ENCODE assay signal across 24 cellular contexts in the genomic region with DNA sequence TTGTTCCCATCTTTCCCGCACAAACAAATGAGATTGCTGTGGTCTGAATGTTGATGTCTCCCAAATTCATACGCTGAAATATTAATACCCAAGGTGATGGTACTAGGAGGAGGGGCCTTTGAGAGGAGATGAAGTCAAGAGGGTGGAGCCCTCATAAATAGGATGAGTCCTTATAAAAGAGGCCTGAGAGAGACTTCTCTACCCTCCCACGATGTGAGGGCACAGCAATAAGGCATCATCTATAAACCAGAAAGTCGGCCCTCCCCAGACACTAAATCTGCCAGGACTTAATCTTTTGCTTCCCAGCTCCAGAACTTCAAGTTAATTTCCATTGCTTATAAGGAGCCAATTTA.
"Had no signal": no experiment of that assay in that cellular context is flagged by ENCODE, and none has a peak within 500 bp of the region (broad histone marks: within the 10 kb centered on the region; RNA-seq: fewer than 3 reads in every experiment).

No MANE protein-coding gene starts in this region.

- H3K27ac ChIP-seq: ascending aorta, SJSA1 had no signal

- H3K4me1 Mint-ChIP-seq: activated CD4-positive, alpha-beta T cell treated with anti-CD3 and anti-CD28 coated beads, Interleukin-2, amount 10 ng/mL, durations not matched to agents 7 days and 5 days; activated naive CD8-positive, alpha-beta T cell treated with anti-CD3 and anti-CD28 coated beads, Interleukin-2, amount 50 U/mL, for 24 hours; central memory CD8-positive, alpha-beta T cell had no signal

- H3K9me3 ChIP-seq: ascending aorta, SJSA1 had no signal

- H3K9me3 Mint-ChIP-seq: activated CD4-positive, alpha-beta memory T cell treated with anti-CD3 and anti-CD28 coated beads for 36 hours; activated naive CD8-positive, alpha-beta T cell treated with anti-CD3 and anti-CD28 coated beads, Interleukin-2, amount 50 U/mL, for 24 hours; WTC11 had no signal

- H3K27me3 Mint-ChIP-seq: activated CD4-positive, alpha-beta memory T cell treated with anti-CD3 and anti-CD28 coated beads for 36 hours; activated CD4-positive, alpha-beta T cell treated with anti-CD3 and anti-CD28 coated beads, Interleukin-2, amount 10 ng/mL, durations not matched to agents 7 days and 5 days; activated naive CD8-positive, alpha-beta T cell treated with anti-CD3 and anti-CD28 coated beads, Interleukin-2, amount 50 U/mL, for 24 hours; brain; central memory CD8-positive, alpha-beta T cell had no signal

- H3K27ac Mint-ChIP-seq: activated CD4-positive, alpha-beta memory T cell treated with anti-CD3 and anti-CD28 coated beads for 36 hours; activated CD4-positive, alpha-beta T cell treated with anti-CD3 and anti-CD28 coated beads, Interleukin-2, amount 10 ng/mL, durations not matched to agents 7 days and 5 days; activated naive CD4-positive, alpha-beta T cell treated with anti-CD3 and anti-CD28 coated beads, Interleukin-2, amount 50 U/mL, for 72 hours; activated naive CD8-positive, alpha-beta T cell treated with anti-CD3 and anti-CD28 coated beads, Interleukin-2, amount 50 U/mL, for 24 hours; brain; WTC11 had no signal

- H3K4me1 ChIP-seq: ascending aorta, SJSA1 had no signal

- H3K4me3 Mint-ChIP-seq: activated CD4-positive, alpha-beta memory T cell treated with anti-CD3 and anti-CD28 coated beads for 36 hours; activated CD4-positive, alpha-beta T cell treated with anti-CD3 and anti-CD28 coated beads, Interleukin-2, amount 10 ng/mL, durations not matched to agents 7 days and 5 days; activated naive CD8-positive, alpha-beta T cell treated with anti-CD3 and anti-CD28 coated beads, Interleukin-2, amount 50 U/mL, for 24 hours; activated T-cell treated with anti-CD3 and anti-CD28 coated beads, Interleukin-2, amount 50 U/mL, for 4 hours; brain; central memory CD8-positive, alpha-beta T cell; WTC11 had no signal

- H3K36me3 Mint-ChIP-seq: activated CD4-positive, alpha-beta memory T cell treated with anti-CD3 and anti-CD28 coated beads for 36 hours; activated naive CD4-positive, alpha-beta T cell treated with anti-CD3 and anti-CD28 coated beads, Interleukin-2, amount 50 U/mL, for 72 hours; WTC11 had no signal

- H3K36me3 ChIP-seq: ascending aorta, SJSA1 had no signal

- H3K4me3 ChIP-seq: ascending aorta, SJSA1 had no signal

- H3K27me3 ChIP-seq: ascending aorta, SJSA1 had no signal

- DNase-seq: activated CD4-positive, alpha-beta memory T cell treated with anti-CD3 and anti-CD28 coated beads for 36 hours; activated CD4-positive, alpha-beta T cell treated with anti-CD3 and anti-CD28 coated beads for 1 hour; activated CD4-positive, alpha-beta T cell treated with anti-CD3 and anti-CD28 coated beads, Interleukin-2, amount 10 ng/mL, durations not matched to agents 7 days and 5 days; activated CD8-positive, alpha-beta memory T cell treated with anti-CD3 and anti-CD28 coated beads for 24 hours; activated effector memory CD4-positive, alpha-beta T cell treated with anti-CD3 and anti-CD28 coated beads, Interleukin-2, amount 50 U/mL, for 16 hours; activated naive CD4-positive, alpha-beta T cell treated with Interleukin-2 at 50 U/mL for 16 hours; activated naive CD8-positive, alpha-beta T cell treated with anti-CD3 and anti-CD28 coated beads, Interleukin-2, amount 50 U/mL, for 24 hours; activated T-cell treated with anti-CD3 and anti-CD28 coated beads, Interleukin-2, amount 50 U/mL, for 4 hours; amniotic stem cell; MM.1S; NCI-H1105; NCI-H1436; NCI-H1694 treated with DMSO at 0.1 percent for 48 hours; NCI-H2029 treated with DMSO at 0.1 percent for 48 hours; NCI-H510A treated with DMSO at 0.1 percent for 48 hours; NK-92 treated with Interleukin-12 subunit alpha and Interleukin-12 subunit beta, amount 100 ng/mL, for 24 hours; SHP77; SW 1271 had no signal
